ENCODE assay signal across 31 cellular contexts in the genomic region with DNA sequence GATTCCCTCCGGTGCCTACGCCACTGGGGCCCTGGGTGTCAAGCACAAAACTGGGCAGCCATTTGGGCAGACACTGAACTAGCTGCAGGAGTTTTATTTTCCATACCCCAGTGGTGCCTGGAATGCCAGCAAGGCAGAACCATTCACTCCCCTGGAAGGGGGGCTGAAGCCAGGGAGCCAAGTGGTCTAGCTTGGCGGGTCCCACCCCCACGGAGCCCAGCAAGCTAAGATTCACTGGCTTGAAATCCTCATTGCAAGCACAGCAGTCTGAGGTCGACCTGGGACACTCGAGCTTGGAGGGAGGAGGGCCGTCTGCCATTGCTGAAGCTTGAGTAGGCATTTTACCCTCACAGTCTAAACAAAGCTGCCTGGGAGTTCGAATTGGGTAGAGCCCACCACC.
"Had no signal": no experiment of that assay in that cellular context is flagged by ENCODE, and none has a peak within 500 bp of the region (broad histone marks: within the 10 kb centered on the region; RNA-seq: fewer than 3 reads in every experiment).

No MANE protein-coding gene starts in this region.

- ATAC-seq: heart right ventricle; left cardiac atrium; left lobe of liver; lower lobe of right lung; natural killer cell; right lobe of liver; stimulated activated memory B cell treated with anti-CD40 and anti-IgM and Interleukin-4, amounts not matched to agents 10 μg/mL and 1 μg/mL and 100 μg/mL, for 72 hours; stimulated activated naive CD8-positive, alpha-beta T cell treated with anti-CD3 and anti-CD28 coated beads, Interleukin-15, amount 100 ng/mL, for 72 hours; upper lobe of right lung had no signal

- H3K36me3 ChIP-seq: lower lobe of right lung, neural progenitor cell, neutrophil, right atrium auricular region, right lobe of liver, thyroid gland, upper lobe of right lung had no signal

- H3K4me3 Mint-ChIP-seq: naive B cell; natural killer cell; nephron progenitor cell; neural progenitor cell; stimulated activated memory B cell treated with anti-CD40 and anti-IgM and Interleukin-4, amounts not matched to agents 10 μg/mL and 1 μg/mL and 100 μg/mL, for 72 hours; stimulated activated naive CD8-positive, alpha-beta T cell treated with anti-CD3 and anti-CD28 coated beads, Interleukin-15, amount 100 ng/mL, for 72 hours had no signal

- H3K27ac ChIP-seq: heart right ventricle, hepatocyte, lower lobe of right lung, neural progenitor cell, neutrophil, parathyroid adenoma, right atrium auricular region, right lobe of liver, thyroid gland, upper lobe of right lung had no signal

- H3K4me2 ChIP-seq: hepatocyte, neural progenitor cell, smooth muscle cell had no signal

- H3K4me1 ChIP-seq: lower lobe of right lung, neural progenitor cell, parathyroid adenoma, right atrium auricular region, right lobe of liver, thyroid gland, upper lobe of right lung had no signal

- H3K4me1 Mint-ChIP-seq: naive B cell; natural killer cell; nephron progenitor cell; neural progenitor cell; stimulated activated memory B cell treated with anti-CD40 and anti-IgM and Interleukin-4, amounts not matched to agents 10 μg/mL and 1 μg/mL and 100 μg/mL, for 72 hours; stimulated activated naive CD8-positive, alpha-beta T cell treated with anti-CD3 and anti-CD28 coated beads, Interleukin-15, amount 100 ng/mL, for 72 hours had no signal

- H3K79me2 ChIP-seq: hepatocyte, parathyroid adenoma had no signal

- H3K27me3 Mint-ChIP-seq: progenitor cell of endocrine pancreas; stimulated activated memory B cell treated with anti-CD40 and anti-IgM and Interleukin-4, amounts not matched to agents 10 μg/mL and 1 μg/mL and 100 μg/mL, for 72 hours; stimulated activated naive CD8-positive, alpha-beta T cell treated with anti-CD3 and anti-CD28 coated beads, Interleukin-15, amount 100 ng/mL, for 72 hours had no signal

- H2AFZ ChIP-seq: hepatocyte, neural progenitor cell, parathyroid adenoma had no signal

- H3K4me3 ChIP-seq: heart right ventricle, hepatocyte, lower lobe of right lung, neural progenitor cell, right atrium auricular region, right lobe of liver, smooth muscle cell, thyroid gland, upper lobe of right lung had no signal

- H3K36me3 Mint-ChIP-seq: naive B cell, natural killer cell, neural progenitor cell had no signal

- H3K27ac Mint-ChIP-seq: naive B cell; natural killer cell; nephron progenitor cell; neural progenitor cell; progenitor cell of endocrine pancreas; stimulated activated memory B cell treated with anti-CD40 and anti-IgM and Interleukin-4, amounts not matched to agents 10 μg/mL and 1 μg/mL and 100 μg/mL, for 72 hours; stimulated activated naive CD8-positive, alpha-beta T cell treated with anti-CD3 and anti-CD28 coated beads, Interleukin-15, amount 100 ng/mL, for 72 hours had no signal

- H3K9me3 ChIP-seq: neutrophil, right lobe of liver, thyroid gland, upper lobe of right lung had no signal

- H3K27me3 ChIP-seq: heart right ventricle, hepatocyte, neural progenitor cell, neutrophil, right atrium auricular region, right lobe of liver, thyroid gland, upper lobe of right lung had no signal

- DNase-seq: heart right ventricle; islet precursor cell; kidney glomerular epithelial cell; left cardiac atrium; lower lobe of right lung; mammary epithelial cell; mesenchymal stem cell; naive B cell; natural killer cell; nephron progenitor cell; occipital lobe; right lobe of liver; stimulated activated CD4-positive, alpha-beta T cell treated with anti-CD3 and anti-CD28 coated beads, Interleukin-1b, Interleukin-23, amount 100 ng/mL, for 48 hours; stimulated activated CD4-positive, alpha-beta T cell treated with anti-CD3 and anti-CD28 coated beads, Interleukin-2, amount 100 ng/mL, for 48 hours; stimulated activated CD4-positive, alpha-beta T cell treated with anti-CD3 and anti-CD28 coated beads, Interleukin-4, amount 100 ng/mL, for 4 hours; stimulated activated CD8-positive, alpha-beta memory T cell treated with anti-CD3 and anti-CD28 coated beads, Interleukin-4, amount 100 ng/mL, for 48 hours; stimulated activated naive CD4-positive, alpha-beta T cell treated with Interleukin-2 at 50 U/mL for 16 hours; stimulated activated naive CD8-positive, alpha-beta T cell treated with anti-CD3 and anti-CD28 coated beads, Interleukin-15, amount 100 ng/mL, for 72 hours; substantia nigra; thyroid gland; trophoblast cell; upper lobe of right lung had no signal
